In genomic region chr17:47946929-47947397, GRCh38 we compare ENCODE assay signal across 8 cellular contexts. TPM values are rescaled to one million over a fixed set of nuclear protein-coding genes. Genes with fewer than 3 reads are reported as not detected.
DNase-seq lines count a peak whose midpoint lies in the region; ATAC-seq and TF ChIP-seq lines count a peak whose summit lies in the region.

No MANE protein-coding gene starts in this region.

- H3K4me1 ChIP-seq in parathyroid adenoma = peaks cover 9% of the 10 kb centered on the region
- H3K4me1 ChIP-seq in upper lobe of left lung = peaks cover 23 to 72% (median 54%) of the 10 kb centered on the region in 4 donors

- TF ChIP-seq CTCF in parathyroid adenoma (IDR thresholded peaks at IDR 0.05) (peak; percentile 91), upper lobe of left lung (IDR thresholded peaks at IDR 0.05) (peak; percentile 56 to 77 (median 74))

- H3K36me3 ChIP-seq in parathyroid adenoma (ENCODE audit: control insufficient read depth, insufficient read depth, low read length) (no peaks in the 10 kb centered on the region), upper lobe of left lung (peaks cover 0 to 27% (median 5%) of the 10 kb centered on the region in 4 donors)

- TF ChIP-seq EP300 in upper lobe of left lung (IDR thresholded peaks at IDR 0.05) = no peak

- intact Hi-C loops in activated naive CD4-positive, alpha-beta T cell treated with anti-CD3 and anti-CD28 coated beads for 36 hours (cut with micrococcal nuclease) = loop anchor here (1.0 to 2.0 kb wide), 3 partner anchors 51 to 104 kb away; partner anchors contain the start of gene SP2

- peak overlapping the region; percentile 5 for H2AFZ ChIP-seq in parathyroid adenoma

- CTCF ChIA-PET in activated naive CD4-positive, alpha-beta T cell treated with anti-CD3 and anti-CD28 coated beads for 36 hours (lab: Charles Lee) = interaction anchor here (0.5 to 7.6 kb wide), 28 partner anchors 8 to 1522 kb away, joined by 3 to 69 read pairs (median 4); partner anchors contain the start of genes CDK5RAP3, PRR15L and SCRN2

- no peak overlapping the region for H3K4me3 Mint-ChIP-seq in activated naive CD4-positive, alpha-beta T cell treated with anti-CD3 and anti-CD28 coated beads for 36 hours

- no peaks in the 10 kb centered on the region for H3K9me3 Mint-ChIP-seq in activated naive CD4-positive, alpha-beta T cell treated with anti-CD3 and anti-CD28 coated beads for 36 hours

- H3K4me2 ChIP-seq in parathyroid adenoma (ENCODE audit: low read length) = peak overlapping the region; percentile 9

- peak overlapping the region; percentile 65 for H3K27ac Mint-ChIP-seq in activated naive CD4-positive, alpha-beta T cell treated with anti-CD3 and anti-CD28 coated beads for 36 hours

- no peaks in the 10 kb centered on the region for H3K79me2 ChIP-seq in parathyroid adenoma

- ATAC-seq in GM21515 (IDR thresholded peaks at IDR 0.05; ENCODE audit: unreplicated experiment) (peak; percentile 46), SK-N-SH treated with all-trans-retinoic acid at 6 μM for 48 hours (peak; percentile 85), upper lobe of left lung (ENCODE audit: low FRiP score in 2 of 2) (peak; percentile 77 to 92)

- WGBS in upper lobe of left lung, 2 donors = 24 to 32% methylated on average over 2 of the region's 2 CpGs

- no peaks in the 10 kb centered on the region for H3K27me3 ChIP-seq in parathyroid adenoma (ENCODE audit: control insufficient read depth, insufficient read depth, low read length)
- H3K27me3 ChIP-seq in upper lobe of left lung = no peaks in the 10 kb centered on the region

- TF ChIP-seq POLR2A in upper lobe of left lung (IDR thresholded peaks at IDR 0.05) = no peak

- H3K27me3 Mint-ChIP-seq in activated naive CD4-positive, alpha-beta T cell treated with anti-CD3 and anti-CD28 coated beads for 36 hours (ENCODE audit: low read depth) = no peaks in the 10 kb centered on the region

- H3K9ac ChIP-seq in parathyroid adenoma = no peak overlapping the region

- no peak overlapping the region for H3K4me3 ChIP-seq in parathyroid adenoma (ENCODE audit: low read depth, low read length)
- no peak overlapping the region for H3K4me3 ChIP-seq in upper lobe of left lung

- H3K36me3 Mint-ChIP-seq in activated naive CD4-positive, alpha-beta T cell treated with anti-CD3 and anti-CD28 coated beads for 36 hours (ENCODE audit: low read depth) = peaks cover 26% of the 10 kb centered on the region

- H3K27ac ChIP-seq in parathyroid adenoma (peak overlapping the region; percentile 45), upper lobe of left lung (peak overlapping the region in 2 of 4 donors; percentile 0 to 54)

- H3K9me3 ChIP-seq in parathyroid adenoma (ENCODE audit: control insufficient read depth, low read length) (no peaks in the 10 kb centered on the region), upper lobe of left lung (no peaks in the 10 kb centered on the region)

- peak in 10 of 14 donors; percentile 3 to 51 (median 26) for DNase-seq in C1 segment of cervical spinal cord (lab: John Stamatoyannopoulos, UW)
- DNase-seq in NAMALWA (ENCODE audit: low spot score) = peak; percentile 84
- peak; percentile 92 for DNase-seq in activated naive CD4-positive, alpha-beta T cell treated with anti-CD3 and anti-CD28 coated beads for 36 hours
- DNase-seq in foreskin melanocyte = peak; percentile 62
- peak in 1 of 2 donors; percentile 88 for DNase-seq in upper lobe of left lung

- H3K4me1 Mint-ChIP-seq in activated naive CD4-positive, alpha-beta T cell treated with anti-CD3 and anti-CD28 coated beads for 36 hours (ENCODE audit: low read depth) = peaks cover 62% of the 10 kb centered on the region

TF ChIP-seq in SK-N-SH treated with all-trans-retinoic acid at 6 μM for 48 hours, 23 proteins besides CTCF, POLR2A, EP300 and RAD21:
- no peak for TF ChIP-seq GLIS3 (CRISPR knock-in tag; IDR thresholded peaks at IDR 0.05)
- TF ChIP-seq RARB (CRISPR knock-in tag; IDR thresholded peaks at IDR 0.05) = no peak
- TF ChIP-seq ZNF8 (CRISPR knock-in tag; IDR thresholded peaks at IDR 0.05) = no peak
- no peak for TF ChIP-seq ISL1 (CRISPR knock-in tag; IDR thresholded peaks at IDR 0.05)
- TF ChIP-seq CSDC2 (CRISPR knock-in tag; IDR thresholded peaks at IDR 0.05) = no peak
- TF ChIP-seq TCF4 (CRISPR knock-in tag; IDR thresholded peaks at IDR 0.05; ENCODE audit: borderline replicate concordance) = no peak
- TF ChIP-seq ZNF565 (CRISPR knock-in tag; conservative IDR thresholded peaks at IDR 0.05; ENCODE audit: low read depth) = no peak
- no peak for TF ChIP-seq ZC3H10 (CRISPR knock-in tag; IDR thresholded peaks at IDR 0.05)
- TF ChIP-seq OSR1 (CRISPR knock-in tag; IDR thresholded peaks at IDR 0.05) = no peak
- TF ChIP-seq SNAI2 (CRISPR knock-in tag; IDR thresholded peaks at IDR 0.05) = no peak
- TF ChIP-seq ZNF70 (CRISPR knock-in tag; IDR thresholded peaks at IDR 0.05) = no peak
- no peak for TF ChIP-seq ZFP30 (CRISPR knock-in tag; IDR thresholded peaks at IDR 0.05)
- TF ChIP-seq, protein P1, sequence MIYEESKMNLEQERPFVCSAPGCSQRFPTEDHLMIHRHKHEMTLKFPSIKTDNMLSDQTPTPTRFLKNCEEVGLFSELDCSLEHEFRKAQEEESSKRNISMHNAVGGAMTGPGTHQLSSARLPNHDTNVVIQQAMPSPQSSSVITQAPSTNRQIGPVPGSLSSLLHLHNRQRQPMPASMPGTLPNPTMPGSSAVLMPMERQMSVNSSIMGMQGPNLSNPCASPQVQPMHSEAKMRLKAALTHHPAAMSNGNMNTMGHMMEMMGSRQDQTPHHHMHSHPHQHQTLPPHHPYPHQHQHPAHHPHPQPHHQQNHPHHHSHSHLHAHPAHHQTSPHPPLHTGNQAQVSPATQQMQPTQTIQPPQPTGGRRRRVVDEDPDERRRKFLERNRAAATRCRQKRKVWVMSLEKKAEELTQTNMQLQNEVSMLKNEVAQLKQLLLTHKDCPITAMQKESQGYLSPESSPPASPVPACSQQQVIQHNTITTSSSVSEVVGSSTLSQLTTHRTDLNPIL (CRISPR knock-in tag; IDR thresholded peaks at IDR 0.05; ENCODE audit: low read depth) = no peak
- TF ChIP-seq PPARA (CRISPR knock-in tag; IDR thresholded peaks at IDR 0.05; ENCODE audit: borderline replicate concordance) = no peak
- TF ChIP-seq, protein P2, sequence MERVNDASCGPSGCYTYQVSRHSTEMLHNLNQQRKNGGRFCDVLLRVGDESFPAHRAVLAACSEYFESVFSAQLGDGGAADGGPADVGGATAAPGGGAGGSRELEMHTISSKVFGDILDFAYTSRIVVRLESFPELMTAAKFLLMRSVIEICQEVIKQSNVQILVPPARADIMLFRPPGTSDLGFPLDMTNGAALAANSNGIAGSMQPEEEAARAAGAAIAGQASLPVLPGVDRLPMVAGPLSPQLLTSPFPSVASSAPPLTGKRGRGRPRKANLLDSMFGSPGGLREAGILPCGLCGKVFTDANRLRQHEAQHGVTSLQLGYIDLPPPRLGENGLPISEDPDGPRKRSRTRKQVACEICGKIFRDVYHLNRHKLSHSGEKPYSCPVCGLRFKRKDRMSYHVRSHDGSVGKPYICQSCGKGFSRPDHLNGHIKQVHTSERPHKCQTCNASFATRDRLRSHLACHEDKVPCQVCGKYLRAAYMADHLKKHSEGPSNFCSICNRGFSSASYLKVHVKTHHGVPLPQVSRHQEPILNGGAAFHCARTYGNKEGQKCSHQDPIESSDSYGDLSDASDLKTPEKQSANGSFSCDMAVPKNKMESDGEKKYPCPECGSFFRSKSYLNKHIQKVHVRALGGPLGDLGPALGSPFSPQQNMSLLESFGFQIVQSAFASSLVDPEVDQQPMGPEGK (CRISPR knock-in tag; IDR thresholded peaks at IDR 0.05; ENCODE audit: borderline replicate concordance) = no peak
- no peak for TF ChIP-seq ZFP3 (CRISPR knock-in tag; IDR thresholded peaks at IDR 0.05)
- TF ChIP-seq ESRRG (CRISPR knock-in tag; IDR thresholded peaks at IDR 0.05) = no peak
TF ChIP-seq in SK-N-SH treated with all-trans-retinoic acid at 6 μM for 48 hours: peak in this region for 0.

RNA-seq across cellular contexts. Expression of gene PNPO, which starts 5.6 kb away (rescaled TPM):
- 10 to 100 TPM; 35.5 to 37.0 TPM for total RNA-seq in activated naive CD4-positive, alpha-beta T cell treated with anti-CD3 and anti-CD28 coated beads for 36 hours
- total RNA-seq in upper lobe of left lung = 10 to 100 TPM; 16.2 to 40.2 (median 28.7) TPM

RNA-seq across cellular contexts. Expression of gene PRR15L, which starts 10.7 kb away (rescaled TPM):
- total RNA-seq in activated naive CD4-positive, alpha-beta T cell treated with anti-CD3 and anti-CD28 coated beads for 36 hours = not detected
- total RNA-seq in upper lobe of left lung = 100 to 1,000 TPM in 1 of 6 donors, 10 to 100 TPM in 5; 34.2 to 105 (median 75.2) TPM

RNA-seq across cellular contexts. Expression of gene CDK5RAP3, which starts 23.9 kb away (rescaled TPM):
- total RNA-seq in activated naive CD4-positive, alpha-beta T cell treated with anti-CD3 and anti-CD28 coated beads for 36 hours = 100 to 1,000 TPM; 174 to 175 TPM
- total RNA-seq in upper lobe of left lung = 100 to 1,000 TPM in 5 of 6 donors, 10 to 100 TPM in 1; 76.6 to 661 (median 160) TPM

RNA-seq across cellular contexts. Expression of gene SP2, which starts 50.9 kb away (rescaled TPM):
- total RNA-seq in activated naive CD4-positive, alpha-beta T cell treated with anti-CD3 and anti-CD28 coated beads for 36 hours = 10 to 100 TPM; 17.4 to 19.5 TPM
- total RNA-seq in upper lobe of left lung = 10 to 100 TPM in 3 of 6 donors, 1 to 10 TPM in 3; 7.6 to 19.4 (median 13.1) TPM

Comparison
In these comparisons a context has a peak if more than half of its experiments do, and no peak if none do; other contexts are left out.
1. RNA of gene PRR15L, which starts 10.7 kb away (total RNA-seq): 34.2 to 105 TPM in upper lobe of left lung; not detected in activated naive CD4-positive, alpha-beta T cell treated with anti-CD3 and anti-CD28 coated beads for 36 hours; every median in the first group is over 10 times any median in the second.
2. Peak in every context shown above with its lines, with median percentiles within 50 percentile points of each other: ATAC-seq.